In genomic region chr9:20358201-20358600, GRCh38 we compare ENCODE assay signal across 9 cellular contexts.
DNase-seq lines count a peak whose midpoint lies in the region; ATAC-seq, FAIRE-seq and TF ChIP-seq lines count a peak whose summit lies in the region.
"Had no signal": no experiment of that assay in that cellular context is flagged by ENCODE, and none has a peak within 500 bp of the region (broad histone marks: within the 10 kb centered on the region; RNA-seq: fewer than 3 reads in every experiment).

No MANE protein-coding gene starts in this region.

- DNase-seq in CD4-positive, alpha-beta memory T cell: no peak
- DNase-seq in LNCaP clone FGC (ENCODE audit: low read depth) (peak; percentile 59), astrocyte of the spinal cord (ENCODE audit: low read depth, low spot score) (peak; percentile 19), mesothelial cell of epicardium (ENCODE audit: low spot score in 2 of 2, unreplicated experiment in 2 of 2) (no peak), HepG2 (ENCODE audit: low spot score) (no peak), Ammon's horn (ENCODE audit: low spot score) (no peak)
- DNase-seq in activated CD4-positive, alpha-beta memory T cell treated with anti-CD3 and anti-CD28 coated beads for 36 hours: no peak
- DNase-seq: naive B cell had no signal

- H3K27ac Mint-ChIP-seq in CD4-positive, alpha-beta memory T cell: peak overlapping the region in 5 of 7 donors; percentile 58 to 72 (median 67)
- peak overlapping the region; percentile 49 for H3K27ac Mint-ChIP-seq in mesothelial cell of epicardium
- no peak overlapping the region for H3K27ac Mint-ChIP-seq in activated CD4-positive, alpha-beta memory T cell treated with anti-CD3 and anti-CD28 coated beads for 36 hours

- TF ChIP-seq CTCF in LNCaP clone FGC (IDR thresholded peaks at IDR 0.05; ENCODE audit: control insufficient read depth, extremely low read depth, insufficient read depth): no peak
- TF ChIP-seq CTCF in astrocyte of the spinal cord (IDR thresholded peaks at IDR 0.05; ENCODE audit: low read depth, low read length): no peak
- TF ChIP-seq CTCF in mesothelial cell of epicardium (IDR thresholded peaks at IDR 0.05; ENCODE audit: unreplicated experiment): no peak
- no peak for TF ChIP-seq CTCF in HepG2 (CRISPR knock-in tag; IDR thresholded peaks at IDR 0.05)

- intact Hi-C loops in CD4-positive, alpha-beta memory T cell (cut with micrococcal nuclease): loop anchor here (10.0 kb wide), 1 partner anchor 327 kb away; the partner anchor contains the start of gene FOCAD
- intact Hi-C loops in activated CD4-positive, alpha-beta memory T cell treated with anti-CD3 and anti-CD28 coated beads for 36 hours (cut with micrococcal nuclease): loop anchor here (5.0 kb wide), 3 partner anchors 149 to 739 kb away; no protein-coding TSS in a partner anchor
- intact Hi-C loops in HepG2 (cut with micrococcal nuclease; ENCODE audit: unreplicated experiment): loop anchor here (5.0 to 10.0 kb wide), 3 partner anchors 324 to 529 kb away; partner anchors contain the start of gene FOCAD

- no peak for FAIRE-seq in HepG2 (lab: Jason Lieb, UNC)

- H3K27me3 ChIP-seq in CD4-positive, alpha-beta memory T cell (ENCODE audit: insufficient read depth, low read length): no peaks in the 10 kb centered on the region
- no peaks in the 10 kb centered on the region for H3K27me3 ChIP-seq in HepG2 (ENCODE audit: control insufficient read depth in 1 of 2, insufficient read depth in 2 of 2, low read length in 2 of 2)

- no peak for ATAC-seq in HG02798 (IDR thresholded peaks at IDR 0.05; ENCODE audit: poor library complexity, unreplicated experiment)
- no peak for ATAC-seq in HepG2

- H3K4me1 ChIP-seq in CD4-positive, alpha-beta memory T cell (ENCODE audit: insufficient read depth, low read length): peaks cover 20% of the 10 kb centered on the region
- H3K4me1 ChIP-seq in HepG2 (ENCODE audit: insufficient read depth, low read length): peaks cover 18% of the 10 kb centered on the region

- no peaks in the 10 kb centered on the region for H3K27me3 Mint-ChIP-seq in CD4-positive, alpha-beta memory T cell
- no peaks in the 10 kb centered on the region for H3K27me3 Mint-ChIP-seq in mesothelial cell of epicardium (ENCODE audit: low read depth)
- no peaks in the 10 kb centered on the region for H3K27me3 Mint-ChIP-seq in activated CD4-positive, alpha-beta memory T cell treated with anti-CD3 and anti-CD28 coated beads for 36 hours
- H3K27me3 Mint-ChIP-seq: naive B cell had no signal

- no peak overlapping the region for H3K4me2 ChIP-seq in HepG2 (ENCODE audit: low read depth, low read length)

- no peaks in the 10 kb centered on the region; the same call in 1 of the 2 replicates for H4K20me1 ChIP-seq in HepG2 (ENCODE audit: insufficient read depth, low read length)

- H3K9me3 ChIP-seq in CD4-positive, alpha-beta memory T cell (ENCODE audit: control insufficient read depth in 1 of 2, low read length in 2 of 2): no peaks in the 10 kb centered on the region
- no peaks in the 10 kb centered on the region for H3K9me3 ChIP-seq in HepG2 (ENCODE audit: low read length)

- in situ Hi-C loops in astrocyte of the spinal cord (cut with HindIII; ENCODE audit: low sequenced_read_pairs): no loop called here
- in situ Hi-C loops in HepG2 (cut with HindIII; ENCODE audit: extremely low pct_ligation_motif_present, low pct_unique_long_range_greater_than_20kb): loop anchor here (5.0 to 25.0 kb wide), 3 partner anchors 264 to 754 kb away; partner anchors contain the start of gene MLLT3

- CTCF ChIA-PET in CD4-positive, alpha-beta memory T cell (lab: Charles Lee; ENCODE audit: partially characterized antibody): interaction anchor here (0.6 to 1.1 kb wide), 3 partner anchors 195 to 583 kb away, joined by 3 read pairs; no protein-coding TSS in a partner anchor
- CTCF ChIA-PET in activated CD4-positive, alpha-beta memory T cell treated with anti-CD3 and anti-CD28 coated beads for 36 hours (lab: Charles Lee): interaction anchor here (0.5 to 2.8 kb wide), 7 partner anchors 22 to 526 kb away, joined by 3 to 15 read pairs (median 3); partner anchors contain the start of gene MLLT3
- CTCF ChIA-PET in HepG2 (lab: Yijun Ruan, JAX; ENCODE audit: low intra/inter-chr PET ratio, low total read pairs): interaction anchor here (2.6 kb wide), 1 partner anchor 583 kb away, joined by 19 read pairs; no protein-coding TSS in a partner anchor

- H3K9me3 Mint-ChIP-seq in CD4-positive, alpha-beta memory T cell: no peaks in the 10 kb centered on the region
- H3K9me3 Mint-ChIP-seq in mesothelial cell of epicardium: no peaks in the 10 kb centered on the region
- H3K9me3 Mint-ChIP-seq in activated CD4-positive, alpha-beta memory T cell treated with anti-CD3 and anti-CD28 coated beads for 36 hours: no peaks in the 10 kb centered on the region
- H3K9me3 Mint-ChIP-seq: naive B cell had no signal

- TF ChIP-seq EP300 in HepG2 (IDR thresholded peaks at IDR 0.05; ENCODE audit: low read depth in 2 of 2, low read length in 2 of 2) (no peak), HepG2 (CRISPR knock-in tag; IDR thresholded peaks at IDR 0.05; ENCODE audit: borderline replicate concordance) (no peak)

- no peak overlapping the region for H3K9ac ChIP-seq in HepG2 (ENCODE audit: insufficient read depth, low read depth, low read length)

- H3K79me2 ChIP-seq in HepG2 (ENCODE audit: insufficient read depth, low read length): no peaks in the 10 kb centered on the region

- H3K4me1 Mint-ChIP-seq in CD4-positive, alpha-beta memory T cell: peaks cover 22 to 72% (median 33%) of the 10 kb centered on the region in 4 donors
- peaks cover 71% of the 10 kb centered on the region for H3K4me1 Mint-ChIP-seq in mesothelial cell of epicardium
- H3K4me1 Mint-ChIP-seq in activated CD4-positive, alpha-beta memory T cell treated with anti-CD3 and anti-CD28 coated beads for 36 hours (ENCODE audit: low read depth): peaks cover 74% of the 10 kb centered on the region
- H3K4me1 Mint-ChIP-seq: naive B cell had no signal

- TF ChIP-seq POLR2A in HepG2 (IDR thresholded peaks at IDR 0.05; ENCODE audit: insufficient read depth in 1 of 2, low read depth in 2 of 2, low read length in 2 of 2): no peak

- TF ChIP-seq RAD21 in HepG2 (CRISPR knock-in tag; IDR thresholded peaks at IDR 0.05): no peak

- H3K4me3 ChIP-seq in CD4-positive, alpha-beta memory T cell (ENCODE audit: low read length in 2 of 2): no peak overlapping the region
- H3K4me3 ChIP-seq in LNCaP clone FGC (ENCODE audit: low read depth, low read length) (no peak overlapping the region), astrocyte of the spinal cord (ENCODE audit: low read depth, low read length) (no peak overlapping the region), HepG2 (replicated peaks in 1 of 3; ENCODE audit: insufficient read depth in 1 of 3, low read depth in 2 of 3, low read length in 3 of 3) (no peak overlapping the region)

- H3K4me3 Mint-ChIP-seq in CD4-positive, alpha-beta memory T cell: no peak overlapping the region
- H3K4me3 Mint-ChIP-seq in mesothelial cell of epicardium: no peak overlapping the region
- no peak overlapping the region for H3K4me3 Mint-ChIP-seq in activated CD4-positive, alpha-beta memory T cell treated with anti-CD3 and anti-CD28 coated beads for 36 hours
- H3K4me3 Mint-ChIP-seq: naive B cell had no signal

- POLR2A ChIA-PET in CD4-positive, alpha-beta memory T cell (lab: Charles Lee; ENCODE audit: partially characterized antibody): interaction anchor here (0.8 kb wide), 1 partner anchor 326 kb away, joined by 3 read pairs; the partner anchor contains the start of gene FOCAD
- POLR2A ChIA-PET in activated CD4-positive, alpha-beta memory T cell treated with anti-CD3 and anti-CD28 coated beads for 36 hours (lab: Charles Lee): interaction anchor here (1.1 to 2.0 kb wide), 2 partner anchors 264 to 326 kb away, joined by 4 to 7 read pairs; partner anchors contain the start of genes FOCAD and MLLT3
- POLR2A ChIA-PET in HepG2 (lab: Yijun Ruan, JAX): interaction anchor here (2.3 kb wide), 1 partner anchor 264 kb away, joined by 13 read pairs; the partner anchor contains the start of gene MLLT3

- BruUV-seq in HepG2 (replicated peaks; lab: Mats Ljungman, UMichigan): no TSS peak

- WGBS in HepG2 (ENCODE audit: low lambda C conversion rate): 62% methylated on average over 5 of the region's 5 CpGs

- H2AFZ ChIP-seq in HepG2 (ENCODE audit: low read length): no peak overlapping the region

- H3K36me3 ChIP-seq in CD4-positive, alpha-beta memory T cell (ENCODE audit: insufficient read depth, low read length): peaks cover 10% of the 10 kb centered on the region
- H3K36me3 ChIP-seq in HepG2 (replicated peaks in 1 of 2; ENCODE audit: control insufficient read depth in 1 of 2, insufficient read depth in 2 of 2, low read length in 2 of 2): no peaks in the 10 kb centered on the region; a peak in 1 of 5 replicates

- H3K36me3 Mint-ChIP-seq in CD4-positive, alpha-beta memory T cell: peaks cover 44 to 69% of the 10 kb centered on the region in 2 donors
- peaks cover 13% of the 10 kb centered on the region for H3K36me3 Mint-ChIP-seq in mesothelial cell of epicardium
- H3K36me3 Mint-ChIP-seq in activated CD4-positive, alpha-beta memory T cell treated with anti-CD3 and anti-CD28 coated beads for 36 hours: peaks cover 25% of the 10 kb centered on the region

- no peak overlapping the region for H3K27ac ChIP-seq in CD4-positive, alpha-beta memory T cell (ENCODE audit: low read depth, low read length)
- no peak overlapping the region for H3K27ac ChIP-seq in HepG2 (ENCODE audit: extremely low read length, insufficient read depth, low read length)

TF ChIP-seq in HepG2, 621 proteins besides CTCF, POLR2A, EP300 and RAD21 (continues in another document):
- TF ChIP-seq FOXK1 (CRISPR knock-in tag; IDR thresholded peaks at IDR 0.05; ENCODE audit: borderline replicate concordance, low read depth): no peak
- no peak for TF ChIP-seq MBNL3 (CRISPR knock-in tag; conservative IDR thresholded peaks at IDR 0.05)
- no peak for TF ChIP-seq ATAD3A (CRISPR knock-in tag; IDR thresholded peaks at IDR 0.05)
- no peak for TF ChIP-seq ZNF691 (CRISPR knock-in tag; IDR thresholded peaks at IDR 0.05; ENCODE audit: borderline replicate concordance, low read depth)
- no peak for TF ChIP-seq ZBTB1 (CRISPR knock-in tag; IDR thresholded peaks at IDR 0.05; ENCODE audit: borderline replicate concordance)
- no peak for TF ChIP-seq NFYC (CRISPR knock-in tag; IDR thresholded peaks at IDR 0.05)
- TF ChIP-seq NR2F1 (CRISPR knock-in tag; IDR thresholded peaks at IDR 0.05): no peak
- no peak for TF ChIP-seq CREB1 (IDR thresholded peaks at IDR 0.05)
- no peak for TF ChIP-seq CREB1 (CRISPR knock-in tag; IDR thresholded peaks at IDR 0.05)

Comparison
In these comparisons a context has a peak if more than half of its experiments do, and no peak if none do; other contexts are left out.
1. DNase-seq: peak in LNCaP clone FGC (single experiment) and astrocyte of the spinal cord (single experiment); none in CD4-positive, alpha-beta memory T cell (0 of 5), mesothelial cell of epicardium (0 of 2), activated CD4-positive, alpha-beta memory T cell treated with anti-CD3 and anti-CD28 coated beads for 36 hours (single experiment), HepG2 (single experiment) and Ammon's horn (single experiment).